In the genomic region with DNA sequence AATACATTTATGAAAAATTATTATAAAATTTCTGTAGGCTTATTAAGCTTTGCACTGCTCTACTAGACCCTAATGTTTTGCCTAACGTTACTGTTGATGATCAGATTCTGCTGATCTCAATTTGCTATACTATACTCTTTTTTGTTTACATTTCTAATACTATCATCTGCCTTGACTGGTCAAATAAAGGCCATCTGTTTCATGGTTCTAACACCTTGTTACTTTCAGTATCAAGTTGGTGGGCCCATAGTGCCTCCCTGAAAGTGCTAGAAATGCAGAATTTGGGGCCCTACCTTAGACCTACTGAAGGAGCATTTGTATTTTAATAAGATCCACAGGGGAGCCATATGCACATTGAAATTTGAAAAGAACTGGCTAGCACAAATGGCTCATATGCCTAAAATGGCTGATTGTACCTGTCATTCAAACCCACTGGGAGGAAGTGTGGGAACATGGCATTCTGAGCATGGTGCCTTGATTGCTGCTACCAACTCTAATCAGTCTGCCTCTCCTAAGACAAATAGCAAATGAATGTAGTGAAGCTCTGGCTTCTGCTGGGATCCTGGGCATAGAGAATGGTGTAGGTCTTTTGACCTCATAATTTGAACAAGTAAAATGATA, we compare ENCODE assay signal across 20 cellular contexts.
DNase-seq lines count a peak whose midpoint lies in the region; ATAC-seq lines count a peak whose summit lies in the region.
"Had no signal": no experiment of that assay in that cellular context is flagged by ENCODE, and none has a peak within 500 bp of the region (broad histone marks: within the 10 kb centered on the region; RNA-seq: fewer than 3 reads in every experiment).

No MANE protein-coding gene starts in this region.

- no peak overlapping the region for H3K9ac ChIP-seq in HUES48 (ENCODE audit: low read depth, low read length)
- no peak overlapping the region for H3K9ac ChIP-seq in iPS-18a (ENCODE audit: low read length)
- H3K9ac ChIP-seq: BLaER1 had no signal

- H3K4me3 ChIP-seq in HUES48 (ENCODE audit: low read depth, low read length) (peak overlapping the region; percentile 33; the same call in 1 of the 2 replicates), iPS-18a (ENCODE audit: low read length) (peak overlapping the region; percentile 48)
- H3K4me3 ChIP-seq: BLaER1, Peyer's patch, SJCRH30 had no signal

- H3K27me3 Mint-ChIP-seq in activated naive CD8-positive, alpha-beta T cell treated with anti-CD3 and anti-CD28 coated beads, Interleukin-2, amount 50 U/mL, for 24 hours = no peaks in the 10 kb centered on the region
- H3K27me3 Mint-ChIP-seq: CD4-positive, alpha-beta T cell; T-cell had no signal

- no peaks in the 10 kb centered on the region for H3K27me3 ChIP-seq in HUES48 (ENCODE audit: control insufficient read depth, insufficient read depth, low read length)
- no peaks in the 10 kb centered on the region for H3K27me3 ChIP-seq in iPS-18a (ENCODE audit: control insufficient read depth, insufficient read depth, low read length)
- H3K27me3 ChIP-seq: BLaER1, Peyer's patch had no signal

- no peak overlapping the region for H3K27ac Mint-ChIP-seq in activated naive CD8-positive, alpha-beta T cell treated with anti-CD3 and anti-CD28 coated beads, Interleukin-2, amount 50 U/mL, for 24 hours
- H3K27ac Mint-ChIP-seq: CD4-positive, alpha-beta T cell; T-cell had no signal

- no peak overlapping the region for H3K4me3 Mint-ChIP-seq in activated naive CD8-positive, alpha-beta T cell treated with anti-CD3 and anti-CD28 coated beads, Interleukin-2, amount 50 U/mL, for 24 hours
- H3K4me3 Mint-ChIP-seq: CD4-positive, alpha-beta T cell; T-cell had no signal

- H3K4me1 ChIP-seq in HUES48 (ENCODE audit: control insufficient read depth, insufficient read depth, low read length) (peaks cover 39% of the 10 kb centered on the region), iPS-18a (ENCODE audit: control insufficient read depth, low read depth, low read length) (peaks cover 41% of the 10 kb centered on the region)
- H3K4me1 ChIP-seq: Peyer's patch, SJCRH30 had no signal

- H3K9me3 ChIP-seq in HUES48 (ENCODE audit: control insufficient read depth, insufficient read depth, low read length) (no peaks in the 10 kb centered on the region), iPS-18a (ENCODE audit: control insufficient read depth, low read depth, low read length) (no peaks in the 10 kb centered on the region)
- H3K9me3 ChIP-seq: BLaER1, Peyer's patch, SJCRH30 had no signal

- no peaks in the 10 kb centered on the region for H3K36me3 ChIP-seq in HUES48 (ENCODE audit: control insufficient read depth, insufficient read depth, low read length)
- no peaks in the 10 kb centered on the region for H3K36me3 ChIP-seq in iPS-18a (ENCODE audit: control insufficient read depth, low read depth, low read length)
- H3K36me3 ChIP-seq: BLaER1, Peyer's patch, SJCRH30 had no signal

- H3K9me3 Mint-ChIP-seq in activated naive CD8-positive, alpha-beta T cell treated with anti-CD3 and anti-CD28 coated beads, Interleukin-2, amount 50 U/mL, for 24 hours = peaks cover 5% of the 10 kb centered on the region
- H3K9me3 Mint-ChIP-seq: CD4-positive, alpha-beta T cell had no signal

- H3K36me3 Mint-ChIP-seq in activated naive CD8-positive, alpha-beta T cell treated with anti-CD3 and anti-CD28 coated beads, Interleukin-2, amount 50 U/mL, for 24 hours (ENCODE audit: low read depth) = no peaks in the 10 kb centered on the region
- H3K36me3 Mint-ChIP-seq: T-cell had no signal

- DNase-seq in G401 (ENCODE audit: low spot score) (peak; percentile 51), cerebellar cortex (ENCODE audit: low spot score) (peak; percentile 40), NCI-H226 (no peak)
- DNase-seq in activated naive CD8-positive, alpha-beta T cell treated with anti-CD3 and anti-CD28 coated beads, Interleukin-2, amount 50 U/mL, for 24 hours = no peak
- DNase-seq: CD4-positive, alpha-beta T cell; COR-L47; DMS 273 treated with DMSO at 0.1 percent for 48 hours; GOT3; Kasumi-1; NCI-H1436; NCI-H187 treated with DMSO at 0.1 percent for 48 hours; NCI-H345; NCI-H526 treated with DMSO at 0.1 percent for 48 hours; Peyer's patch; SJCRH30; T-cell had no signal

- H3K4me1 Mint-ChIP-seq in activated naive CD8-positive, alpha-beta T cell treated with anti-CD3 and anti-CD28 coated beads, Interleukin-2, amount 50 U/mL, for 24 hours = no peaks in the 10 kb centered on the region
- H3K4me1 Mint-ChIP-seq: T-cell had no signal

- peak overlapping the region; percentile 88 for H3K27ac ChIP-seq in HUES48 (ENCODE audit: low read depth, low read length)
- H3K27ac ChIP-seq in iPS-18a (ENCODE audit: low read length) = peak overlapping the region; percentile 21
- H3K27ac ChIP-seq: BLaER1, Peyer's patch, SJCRH30 had no signal

- in situ Hi-C loops in G401 (cut with HindIII; ENCODE audit: low sequenced_read_pairs) = no loop called here

- ATAC-seq in activated naive CD8-positive, alpha-beta T cell treated with anti-CD3 and anti-CD28 coated beads, Interleukin-2, amount 50 U/mL, for 24 hours = no peak
- no peak for ATAC-seq in GM21367 (IDR thresholded peaks at IDR 0.05; ENCODE audit: unreplicated experiment)
- ATAC-seq: T-cell had no signal

Comparison
In these comparisons a context has a peak if more than half of its experiments do, and no peak if none do; other contexts are left out.
1. DNase-seq: peak in G401 (single experiment) and cerebellar cortex (single experiment); none in activated naive CD8-positive, alpha-beta T cell treated with anti-CD3 and anti-CD28 coated beads, Interleukin-2, amount 50 U/mL, for 24 hours (single experiment) and NCI-H226 (single experiment).